In genomic region chr1:219188331-219188803, GRCh38 we compare ENCODE assay signal across 8 cellular contexts. TPM values are rescaled to one million over a fixed set of nuclear protein-coding genes. Genes with fewer than 3 reads are reported as not detected.
DNase-seq lines count a peak whose midpoint lies in the region; ATAC-seq and TF ChIP-seq lines count a peak whose summit lies in the region.

No MANE protein-coding gene starts in this region.

- peaks cover 0 to 27% (median 3%) of the 10 kb centered on the region in 5 donors for H3K36me3 ChIP-seq in subcutaneous abdominal adipose tissue (ENCODE audit: control insufficient read depth in 5 of 5, insufficient read depth in 5 of 5, low read length in 5 of 5)
- H3K36me3 ChIP-seq in tibial nerve: peaks cover 0 to 25% (median 0%) of the 10 kb centered on the region in 3 donors
- H3K36me3 ChIP-seq in transverse colon: no peaks in the 10 kb centered on the region

- TF ChIP-seq EP300 in tibial nerve (IDR thresholded peaks at IDR 0.05) (no peak), transverse colon (IDR thresholded peaks at IDR 0.05; ENCODE audit: low read depth) (no peak)

- TF ChIP-seq CTCF in tibial nerve (IDR thresholded peaks at IDR 0.05): no peak
- no peak for TF ChIP-seq CTCF in transverse colon (IDR thresholded peaks at IDR 0.05)

- H3K9ac ChIP-seq in subcutaneous abdominal adipose tissue (ENCODE audit: low read length in 5 of 5): no peak overlapping the region

- TF ChIP-seq POLR2A in tibial nerve (IDR thresholded peaks at IDR 0.05) (no peak), transverse colon (IDR thresholded peaks at IDR 0.05) (no peak)

- H3K27me3 ChIP-seq in subcutaneous abdominal adipose tissue (ENCODE audit: control insufficient read depth in 5 of 5, insufficient read depth in 4 of 5, low read length in 5 of 5) (no peaks in the 10 kb centered on the region), tibial nerve (no peaks in the 10 kb centered on the region), transverse colon (no peaks in the 10 kb centered on the region)

- H3K27ac Mint-ChIP-seq in activated naive CD8-positive, alpha-beta T cell treated with anti-CD3 and anti-CD28 coated beads, Interleukin-2, amount 10 ng/mL, durations not matched to agents 7 days and 5 days: peak overlapping the region; percentile 2

- H3K4me3 ChIP-seq in subcutaneous abdominal adipose tissue (ENCODE audit: low read depth in 1 of 5, low read length in 5 of 5): no peak overlapping the region
- H3K4me3 ChIP-seq in tibial nerve: no peak overlapping the region
- no peak overlapping the region for H3K4me3 ChIP-seq in transverse colon

- peak overlapping the region; percentile 71 for H3K27ac ChIP-seq in subcutaneous abdominal adipose tissue (ENCODE audit: low read depth, low read length)
- H3K27ac ChIP-seq in tibial nerve: peak overlapping the region in 2 of 4 donors; percentile 54 to 56
- no peak overlapping the region for H3K27ac ChIP-seq in transverse colon

- no peaks in the 10 kb centered on the region for H3K27me3 Mint-ChIP-seq in activated T-cell treated with anti-CD3 and anti-CD28 coated beads, Interleukin-2, amount 50 U/mL, for 4 hours (ENCODE audit: low read depth)
- no peaks in the 10 kb centered on the region for H3K27me3 Mint-ChIP-seq in activated naive CD8-positive, alpha-beta T cell treated with anti-CD3 and anti-CD28 coated beads, Interleukin-2, amount 10 ng/mL, durations not matched to agents 7 days and 5 days

- intact Hi-C loops in transverse colon (cut with DNase I; ENCODE audit: low total_unique reads): no loop called here

- H3K9me3 ChIP-seq in subcutaneous abdominal adipose tissue (ENCODE audit: control insufficient read depth in 5 of 5, low read length in 5 of 5): peaks cover 0 to 2% (median 0%) of the 10 kb centered on the region in 5 donors
- H3K9me3 ChIP-seq in tibial nerve: peaks cover 0 to 7% (median 0%) of the 10 kb centered on the region in 4 donors
- H3K9me3 ChIP-seq in transverse colon: no peaks in the 10 kb centered on the region

- no peak for ATAC-seq in activated T-cell treated with anti-CD3 and anti-CD28 coated beads, Interleukin-2, amount 50 U/mL, for 4 hours
- ATAC-seq in HG03066 (IDR thresholded peaks at IDR 0.05; ENCODE audit: low read depth, unreplicated experiment): peak; percentile 36
- no peak for ATAC-seq in activated naive CD8-positive, alpha-beta T cell treated with anti-CD3 and anti-CD28 coated beads, Interleukin-2, amount 10 ng/mL, durations not matched to agents 7 days and 5 days (ENCODE audit: low read depth)

- H3K36me3 Mint-ChIP-seq in activated T-cell treated with anti-CD3 and anti-CD28 coated beads, Interleukin-2, amount 50 U/mL, for 4 hours (ENCODE audit: insufficient read depth): peaks cover 24% of the 10 kb centered on the region
- H3K36me3 Mint-ChIP-seq in activated naive CD8-positive, alpha-beta T cell treated with anti-CD3 and anti-CD28 coated beads, Interleukin-2, amount 10 ng/mL, durations not matched to agents 7 days and 5 days: peaks cover 21% of the 10 kb centered on the region

- WGBS in tibial nerve, 2 donors: 60 to 65% methylated on average over 3 of the region's 3 CpGs
- WGBS in transverse colon (ENCODE audit: low coverage in 1 of 2), 2 donors: 59 to 71% methylated on average over 3 of the region's 3 CpGs

- in situ Hi-C loops in transverse colon (cut with MboI; ENCODE audit: low pct_ligation_motif_present in 1 of 4, low pct_unique_long_range_greater_than_20kb in 1 of 4, low sequenced_read_pairs in 3 of 4): no loop called here

- peaks cover 39% of the 10 kb centered on the region for H3K4me1 Mint-ChIP-seq in activated T-cell treated with anti-CD3 and anti-CD28 coated beads, Interleukin-2, amount 50 U/mL, for 4 hours (ENCODE audit: low read depth)
- H3K4me1 Mint-ChIP-seq in activated naive CD8-positive, alpha-beta T cell treated with anti-CD3 and anti-CD28 coated beads, Interleukin-2, amount 10 ng/mL, durations not matched to agents 7 days and 5 days: peaks cover 8% of the 10 kb centered on the region

- POLR2A ChIA-PET in activated naive CD8-positive, alpha-beta T cell treated with anti-CD3 and anti-CD28 coated beads, Interleukin-2, amount 10 ng/mL, durations not matched to agents 7 days and 5 days (lab: Charles Lee): interaction anchor here (1.8 kb wide), 1 partner anchor 15 kb away, joined by 5 read pairs; the partner anchor contains the start of gene LYPLAL1

- no peak for DNase-seq in activated T-cell treated with anti-CD3 and anti-CD28 coated beads, Interleukin-2, amount 50 U/mL, for 4 hours
- no peak for DNase-seq in activated T-cell treated with anti-CD3 and anti-CD28 coated beads, Interleukin-2, amount 50 U/mL, for 48 hours
- no peak for DNase-seq in activated naive CD8-positive, alpha-beta T cell treated with anti-CD3 and anti-CD28 coated beads, Interleukin-2, amount 10 ng/mL, durations not matched to agents 7 days and 5 days
- DNase-seq in globus pallidus (ENCODE audit: low spot score): no peak
- no peak for DNase-seq in tibial nerve (ENCODE audit: low spot score in 2 of 2)
- no peak for DNase-seq in transverse colon

- H3K4me1 ChIP-seq in subcutaneous abdominal adipose tissue (ENCODE audit: control insufficient read depth in 5 of 5, insufficient read depth in 5 of 5, low read length in 5 of 5) (peaks cover 0 to 23% (median 15%) of the 10 kb centered on the region in 5 donors), tibial nerve (peaks cover 0 to 36% (median 20%) of the 10 kb centered on the region in 4 donors), transverse colon (peaks cover 3 to 18% (median 11%) of the 10 kb centered on the region in 4 donors)

- peak overlapping the region; percentile 25 for H3K4me3 Mint-ChIP-seq in activated T-cell treated with anti-CD3 and anti-CD28 coated beads, Interleukin-2, amount 50 U/mL, for 4 hours
- no peak overlapping the region for H3K4me3 Mint-ChIP-seq in activated naive CD8-positive, alpha-beta T cell treated with anti-CD3 and anti-CD28 coated beads, Interleukin-2, amount 10 ng/mL, durations not matched to agents 7 days and 5 days

- H3K9me3 Mint-ChIP-seq in activated T-cell treated with anti-CD3 and anti-CD28 coated beads, Interleukin-2, amount 50 U/mL, for 4 hours: no peaks in the 10 kb centered on the region
- H3K9me3 Mint-ChIP-seq in activated naive CD8-positive, alpha-beta T cell treated with anti-CD3 and anti-CD28 coated beads, Interleukin-2, amount 10 ng/mL, durations not matched to agents 7 days and 5 days: no peaks in the 10 kb centered on the region

RNA-seq across cellular contexts. Expression of gene LYPLAL1, which starts 14.7 kb away (rescaled TPM):
- total RNA-seq in activated T-cell treated with anti-CD3 and anti-CD28 coated beads, Interleukin-2, amount 50 U/mL, for 4 hours: 10 to 100 TPM; 14.8 to 18.5 (median 16.9) TPM
- 10 to 100 TPM; 18.0 to 19.9 TPM for total RNA-seq in activated naive CD8-positive, alpha-beta T cell treated with anti-CD3 and anti-CD28 coated beads, Interleukin-2, amount 10 ng/mL, durations not matched to agents 7 days and 5 days
- 10 to 100 TPM; 19.2 to 52.2 (median 22.1) TPM for total RNA-seq in tibial nerve
- total RNA-seq in transverse colon: 10 to 100 TPM; 12.2 to 18.9 (median 16.7) TPM
